1 cellular context compared by ENCODE assay signal in the genomic region with DNA sequence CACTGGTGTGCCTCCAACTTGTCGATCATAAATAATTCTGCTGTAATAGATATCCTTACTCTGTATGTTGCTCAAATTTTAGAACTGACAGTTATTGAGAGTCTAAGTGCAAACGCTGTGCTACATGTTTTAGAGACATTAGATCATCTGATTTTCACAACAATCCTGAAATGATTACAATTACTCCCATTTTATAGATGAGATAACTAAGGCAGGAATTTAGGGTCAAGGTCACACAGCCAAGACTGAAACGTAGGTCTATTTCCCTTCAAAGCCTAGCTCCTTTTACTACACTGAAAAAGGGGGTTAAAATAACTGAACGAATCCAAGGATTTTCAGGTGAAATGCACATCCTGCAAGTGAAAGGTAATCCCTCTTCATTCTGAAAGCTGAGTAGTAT.
TF ChIP-seq lines count a peak whose summit lies in the region.

No MANE protein-coding gene starts in this region.

TF ChIP-seq in GM23338, 12 proteins besides CTCF, POLR2A, EP300 and RAD21 (continued from another document):
- no peak for TF ChIP-seq POLR2AphosphoS5 (IDR thresholded peaks at IDR 0.05; ENCODE audit: low read depth)
